1 cellular context compared by ENCODE assay signal in the genomic region with DNA sequence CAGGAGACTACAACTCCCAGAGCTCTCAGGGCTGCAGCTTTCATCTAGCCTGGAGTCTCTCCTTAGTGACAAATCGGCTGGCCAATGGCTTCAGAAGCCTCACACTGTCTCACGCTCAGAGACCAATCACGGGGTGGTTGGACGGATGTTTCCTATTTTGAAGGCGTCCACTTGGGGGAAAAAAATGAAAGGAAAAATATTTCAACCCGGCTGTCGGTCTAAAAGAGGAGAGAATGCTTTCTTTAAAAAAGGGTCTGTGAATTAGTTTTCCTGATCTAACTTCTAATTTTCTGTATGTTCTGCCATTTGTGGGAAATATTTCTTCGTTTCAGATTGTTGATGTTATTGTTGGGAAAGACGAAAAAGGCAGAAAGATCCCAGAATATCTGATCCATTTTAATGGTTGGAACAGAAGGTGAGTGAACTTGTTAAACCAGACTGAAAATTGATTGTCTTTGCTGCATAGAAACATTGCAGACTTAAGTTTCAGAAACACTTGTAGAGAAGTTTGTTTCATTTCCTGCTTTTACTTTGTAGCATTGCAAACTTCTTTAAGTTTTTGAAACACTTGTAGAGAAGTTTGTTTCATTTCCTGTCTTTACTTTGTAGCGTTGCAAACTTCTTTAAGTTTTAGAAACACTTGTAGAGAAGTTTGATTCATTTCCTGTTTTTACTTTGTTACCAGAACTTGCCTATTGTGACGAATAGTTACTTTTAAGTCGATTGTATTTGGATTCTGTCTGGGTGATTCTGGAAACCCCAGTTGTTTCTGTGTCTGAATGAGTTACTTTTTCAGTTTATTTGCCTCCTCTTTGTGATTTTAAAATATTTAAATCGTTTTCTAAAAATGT.
A peak's percentile ranks its signal among the peaks of the same experiment; 100 is the strongest.
TF ChIP-seq lines count a peak whose summit lies in the region.

No MANE protein-coding gene starts in this region.

TF ChIP-seq in HepG2, 621 proteins besides CTCF, POLR2A, EP300 and RAD21 (continued from another document):
- no peak for TF ChIP-seq ZNF800 (CRISPR knock-in tag; IDR thresholded peaks at IDR 0.05)
- no peak for TF ChIP-seq ZFP62 (CRISPR knock-in tag; IDR thresholded peaks at IDR 0.05)
- TF ChIP-seq ZHX1 (CRISPR knock-in tag; IDR thresholded peaks at IDR 0.05; ENCODE audit: low read depth), result no peak
- TF ChIP-seq ZNF451 (CRISPR knock-in tag; IDR thresholded peaks at IDR 0.05), result no peak
- TF ChIP-seq ZSCAN30 (CRISPR knock-in tag; IDR thresholded peaks at IDR 0.05), result no peak
- TF ChIP-seq SUZ12 (IDR thresholded peaks at IDR 0.05; ENCODE audit: low read depth, low read length), result peak; percentile 41; the same call in 1 of the 2 replicates
- TF ChIP-seq PBX2 (CRISPR knock-in tag; IDR thresholded peaks at IDR 0.05), result peak; percentile 78
- TF ChIP-seq, protein P1, sequence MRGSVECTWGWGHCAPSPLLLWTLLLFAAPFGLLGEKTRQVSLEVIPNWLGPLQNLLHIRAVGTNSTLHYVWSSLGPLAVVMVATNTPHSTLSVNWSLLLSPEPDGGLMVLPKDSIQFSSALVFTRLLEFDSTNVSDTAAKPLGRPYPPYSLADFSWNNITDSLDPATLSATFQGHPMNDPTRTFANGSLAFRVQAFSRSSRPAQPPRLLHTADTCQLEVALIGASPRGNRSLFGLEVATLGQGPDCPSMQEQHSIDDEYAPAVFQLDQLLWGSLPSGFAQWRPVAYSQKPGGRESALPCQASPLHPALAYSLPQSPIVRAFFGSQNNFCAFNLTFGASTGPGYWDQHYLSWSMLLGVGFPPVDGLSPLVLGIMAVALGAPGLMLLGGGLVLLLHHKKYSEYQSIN (CRISPR knock-in tag; IDR thresholded peaks at IDR 0.05; ENCODE audit: borderline replicate concordance), result no peak
- TF ChIP-seq RERE (CRISPR knock-in tag; IDR thresholded peaks at IDR 0.05; ENCODE audit: low read depth), result no peak
- no peak for TF ChIP-seq HOXA7 (CRISPR knock-in tag; IDR thresholded peaks at IDR 0.05)
- peak; percentile 98 for TF ChIP-seq THAP11 (CRISPR knock-in tag; IDR thresholded peaks at IDR 0.05)
- no peak for TF ChIP-seq CSRNP1 (CRISPR knock-in tag; IDR thresholded peaks at IDR 0.05)
- TF ChIP-seq, protein P2, sequence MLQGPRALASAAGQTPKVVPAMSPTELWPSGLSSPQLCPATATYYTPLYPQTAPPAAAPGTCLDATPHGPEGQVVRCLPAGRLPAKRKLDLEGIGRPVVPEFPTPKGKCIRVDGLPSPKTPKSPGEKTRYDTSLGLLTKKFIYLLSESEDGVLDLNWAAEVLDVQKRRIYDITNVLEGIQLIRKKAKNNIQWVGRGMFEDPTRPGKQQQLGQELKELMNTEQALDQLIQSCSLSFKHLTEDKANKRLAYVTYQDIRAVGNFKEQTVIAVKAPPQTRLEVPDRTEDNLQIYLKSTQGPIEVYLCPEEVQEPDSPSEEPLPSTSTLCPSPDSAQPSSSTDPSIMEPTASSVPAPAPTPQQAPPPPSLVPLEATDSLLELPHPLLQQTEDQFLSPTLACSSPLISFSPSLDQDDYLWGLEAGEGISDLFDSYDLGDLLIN (CRISPR knock-in tag; IDR thresholded peaks at IDR 0.05; ENCODE audit: borderline replicate concordance), result no peak
